In the genomic region with DNA sequence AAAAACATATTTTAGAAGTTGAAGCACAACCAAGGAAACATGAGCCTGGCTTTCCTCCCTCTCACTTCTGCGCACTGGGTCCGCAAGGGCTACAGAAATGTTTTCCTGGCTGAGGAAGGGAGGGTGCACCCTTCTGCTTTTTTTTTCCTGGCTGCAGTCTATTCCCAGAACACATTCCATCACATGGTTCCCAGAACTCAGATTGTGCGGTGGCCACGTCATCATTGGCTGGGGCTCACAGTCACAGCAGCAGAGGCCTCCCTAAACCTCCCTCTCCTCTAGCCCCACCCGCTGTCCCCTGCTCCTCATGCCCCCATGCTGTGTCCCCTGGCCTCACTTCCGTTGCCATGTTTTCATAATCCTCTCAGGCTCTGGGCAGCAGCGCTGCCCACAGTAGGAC, we compare ENCODE assay signal across 1 cellular context. TPM values are rescaled to one million over a fixed set of nuclear protein-coding genes. Genes with fewer than 3 reads are reported as not detected.
"Had no signal": no experiment of that assay in that cellular context is flagged by ENCODE, and none has a peak within 500 bp of the region (broad histone marks: within the 10 kb centered on the region; RNA-seq: fewer than 3 reads in every experiment).

No MANE protein-coding gene starts in this region.

RNA-seq across cellular contexts. Expression of gene RIMBP3B, which starts 5.9 kb away (rescaled TPM):
- total RNA-seq: HT-29 had no signal
